ENCODE assay signal across 8 cellular contexts in the genomic region with DNA sequence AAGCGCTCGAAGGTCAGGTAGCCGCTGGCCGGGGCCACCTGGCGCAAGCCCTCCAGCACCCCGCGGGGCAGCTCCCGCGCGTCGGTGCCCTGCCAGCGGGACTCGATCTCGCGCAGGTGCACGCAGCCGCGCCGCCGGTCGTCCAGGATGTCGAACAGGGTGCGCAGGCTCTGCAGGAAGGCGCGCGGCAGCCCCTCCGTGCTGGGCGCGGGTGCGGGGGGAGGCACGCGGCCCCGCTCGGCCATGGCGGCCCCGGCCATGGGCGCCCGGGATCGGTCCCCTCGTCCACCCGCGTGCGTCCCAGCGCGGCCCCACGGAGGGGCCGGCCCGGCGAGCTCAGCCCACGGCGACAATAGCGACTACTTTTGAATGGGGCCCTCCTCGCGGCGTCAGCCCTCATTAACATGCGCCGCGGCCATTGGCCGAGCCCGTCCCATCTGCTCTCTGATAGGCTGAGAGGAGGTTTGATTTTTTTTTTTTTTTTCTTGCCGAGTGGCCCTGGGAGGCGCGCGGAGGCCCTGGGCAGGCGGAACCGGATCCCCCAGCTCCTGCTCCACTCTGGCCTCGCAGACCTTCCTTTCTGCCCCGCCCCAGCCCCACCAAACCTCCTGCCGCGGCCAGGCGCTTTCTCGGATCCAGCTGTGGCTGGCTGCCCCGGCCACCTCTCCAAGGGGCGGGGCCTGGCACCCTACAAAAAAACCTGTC. TPM values are rescaled to one million over a fixed set of nuclear protein-coding genes. Genes with fewer than 3 reads are reported as not detected.
A peak's percentile ranks its signal among the peaks of the same experiment; 100 is the strongest.
DNase-seq lines count a peak whose midpoint lies in the region; ATAC-seq and TF ChIP-seq lines count a peak whose summit lies in the region.

A gene with protein sequence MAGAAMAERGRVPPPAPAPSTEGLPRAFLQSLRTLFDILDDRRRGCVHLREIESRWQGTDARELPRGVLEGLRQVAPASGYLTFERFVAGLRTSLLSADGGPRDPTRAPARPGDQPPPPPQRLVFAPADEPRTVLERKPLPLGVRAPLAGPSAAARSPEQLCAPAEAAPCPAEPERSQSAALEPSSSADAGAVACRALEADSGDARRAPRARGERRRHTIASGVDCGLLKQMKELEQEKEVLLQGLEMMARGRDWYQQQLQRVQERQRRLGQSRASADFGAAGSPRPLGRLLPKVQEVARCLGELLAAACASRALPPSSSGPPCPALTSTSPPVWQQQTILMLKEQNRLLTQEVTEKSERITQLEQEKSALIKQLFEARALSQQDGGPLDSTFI (minus strand): TSS at position 357 of the 705 bp plus-strand sequence. CDS start 97 bp downstream, at position 260.

- peaks cover 18% of the 10 kb centered on the region for H3K36me3 Mint-ChIP-seq in Caco-2 (ENCODE audit: insufficient read depth, unreplicated experiment)

- BruUV-seq in Caco-2 (replicated peaks; lab: Mats Ljungman, UMichigan) = no TSS peak

- no peak for TF ChIP-seq RAD21 in Ishikawa (IDR thresholded peaks at IDR 0.05; ENCODE audit: low read depth)

- H3K9me3 Mint-ChIP-seq in Caco-2 (ENCODE audit: unreplicated experiment) = no peaks in the 10 kb centered on the region

- 0 out of 2 replicates have a peak, but pooled peaks have one; percentile 36 for TF ChIP-seq EP300 in Ishikawa (IDR thresholded peaks at IDR 0.05; ENCODE audit: borderline replicate concordance)

- H3K36me3 ChIP-seq in Caco-2 (ENCODE audit: control insufficient read depth, insufficient read depth, low read length) = 0 out of 2 replicates have a peak, but pooled peaks cover 2% of the 10 kb centered on the region
- no peaks in the 10 kb centered on the region for H3K36me3 ChIP-seq in mucosa of descending colon (ENCODE audit: low read depth)

- H3K27me3 ChIP-seq in Caco-2 (replicated peaks; ENCODE audit: control insufficient read depth, insufficient read depth, low read length) = no peaks in the 10 kb centered on the region

- intact Hi-C loops in Caco-2 (cut with micrococcal nuclease; ENCODE audit: unreplicated experiment) (loop anchor here (1.0 kb wide), 2 partner anchors 16 to 24 kb away; a partner anchor contains a TSS), mucosa of descending colon (cut with DNase I, micrococcal nuclease) (no loop called here)

- peaks cover 18% of the 10 kb centered on the region for H3K4me1 Mint-ChIP-seq in Caco-2 (ENCODE audit: low read depth, unreplicated experiment)

- DNase-seq in Caco-2 (peak; percentile 95), OCI-M1 (lab: John Stamatoyannopoulos, UW) (peak; percentile 95), epithelial cell of esophagus (ENCODE audit: low read depth) (peak; percentile 90), mucosa of descending colon (peak; percentile 87 to 94 (median 89))
- peak; percentile 88 for DNase-seq in activated CD8-positive, alpha-beta memory T cell treated with anti-CD3 and anti-CD28 coated beads, Interleukin-2, amount 50 U/mL, for 48 hours
- peak; percentile 43 to 69 for DNase-seq in stimulated activated CD8-positive, alpha-beta memory T cell treated with anti-CD3 and anti-CD28 coated beads, Interleukin-4, amount 100 ng/mL, for 4 hours (ENCODE audit: low read depth in 2 of 2, low spot score in 1 of 2)

- H3K4me3 Mint-ChIP-seq in Caco-2 (ENCODE audit: unreplicated experiment) = peak within 1 kb of the TSS; percentile 68

- peaks cover 33% of the 10 kb centered on the region for H3K4me1 ChIP-seq in Caco-2
- H3K4me1 ChIP-seq in mucosa of descending colon (ENCODE audit: low read depth) = peaks cover 31% of the 10 kb centered on the region

- POLR2A ChIA-PET in Caco-2 (lab: Charles Lee) = interaction anchor here (0.5 to 1.9 kb wide), 11 partner anchors 16 to 312 kb away, joined by 3 to 24 read pairs (median 4); a partner anchor contains a TSS

- ATAC-seq in GM21515 (IDR thresholded peaks at IDR 0.05; ENCODE audit: unreplicated experiment) (peak; percentile 57), mucosa of descending colon (peak; percentile 89)

- TF ChIP-seq CTCF in Caco-2 (IDR thresholded peaks at IDR 0.05; ENCODE audit: insufficient read depth in 1 of 2, low read depth in 1 of 2, low read length in 1 of 2, severe bottlenecking in 1 of 2, unreplicated experiment in 1 of 2) (no peak), epithelial cell of esophagus (IDR thresholded peaks at IDR 0.05; ENCODE audit: insufficient read depth, low read depth, low read length, missing control alignments) (no peak), mucosa of descending colon (IDR thresholded peaks at IDR 0.05) (no peak)

- H3K27ac Mint-ChIP-seq in Caco-2 (ENCODE audit: unreplicated experiment) = peak within 1 kb of the TSS; percentile 85

- H3K4me3 ChIP-seq in Caco-2 (ENCODE audit: low read depth, low read length) (peak within 1 kb of the TSS; percentile 80), epithelial cell of esophagus (ENCODE audit: low read length) (peak within 1 kb of the TSS; percentile 40), mucosa of descending colon (peak within 1 kb of the TSS; percentile 14)

- no peaks in the 10 kb centered on the region for H3K9me3 ChIP-seq in Caco-2
- no peaks in the 10 kb centered on the region for H3K9me3 ChIP-seq in mucosa of descending colon

- H3K27me3 Mint-ChIP-seq in Caco-2 (ENCODE audit: insufficient read depth, unreplicated experiment) = no peaks in the 10 kb centered on the region

- CTCF ChIA-PET in Caco-2 (lab: Charles Lee) = interaction anchor here (0.6 to 5.2 kb wide), 23 partner anchors 10 to 708 kb away, joined by 3 to 42 read pairs (median 6); a partner anchor contains a TSS

TF ChIP-seq in Ishikawa, 13 proteins besides CTCF, POLR2A, EP300 and RAD21:
- TF ChIP-seq FOXM1 (IDR thresholded peaks at IDR 0.05; ENCODE audit: borderline replicate concordance, low read depth) = peak; percentile 64; the same call in 1 of the 2 replicates
- TF ChIP-seq, protein P1, sequence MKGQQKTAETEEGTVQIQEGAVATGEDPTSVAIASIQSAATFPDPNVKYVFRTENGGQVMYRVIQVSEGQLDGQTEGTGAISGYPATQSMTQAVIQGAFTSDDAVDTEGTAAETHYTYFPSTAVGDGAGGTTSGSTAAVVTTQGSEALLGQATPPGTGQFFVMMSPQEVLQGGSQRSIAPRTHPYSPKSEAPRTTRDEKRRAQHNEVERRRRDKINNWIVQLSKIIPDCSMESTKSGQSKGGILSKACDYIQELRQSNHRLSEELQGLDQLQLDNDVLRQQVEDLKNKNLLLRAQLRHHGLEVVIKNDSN (IDR thresholded peaks at IDR 0.05) = no peak; the same call in 1 of the 2 replicates
- TF ChIP-seq CREB1 (IDR thresholded peaks at IDR 0.05; ENCODE audit: low read depth) = 0 out of 2 replicates have a peak, but pooled peaks have one; percentile 37
- TF ChIP-seq ZBTB7A (IDR thresholded peaks at IDR 0.05; ENCODE audit: low read depth) = no peak
- no peak for TF ChIP-seq TAF1 (IDR thresholded peaks at IDR 0.05; ENCODE audit: low read depth)
- peak; percentile 11; the same call in 1 of the 2 replicates for TF ChIP-seq TEAD4 (IDR thresholded peaks at IDR 0.05)
- peak; percentile 48; the same call in 1 of the 2 replicates for TF ChIP-seq YY1 (IDR thresholded peaks at IDR 0.05; ENCODE audit: low read depth)
- peak; percentile 74 for TF ChIP-seq TCF12 (IDR thresholded peaks at IDR 0.05; ENCODE audit: low read depth)
- TF ChIP-seq, protein P2, sequence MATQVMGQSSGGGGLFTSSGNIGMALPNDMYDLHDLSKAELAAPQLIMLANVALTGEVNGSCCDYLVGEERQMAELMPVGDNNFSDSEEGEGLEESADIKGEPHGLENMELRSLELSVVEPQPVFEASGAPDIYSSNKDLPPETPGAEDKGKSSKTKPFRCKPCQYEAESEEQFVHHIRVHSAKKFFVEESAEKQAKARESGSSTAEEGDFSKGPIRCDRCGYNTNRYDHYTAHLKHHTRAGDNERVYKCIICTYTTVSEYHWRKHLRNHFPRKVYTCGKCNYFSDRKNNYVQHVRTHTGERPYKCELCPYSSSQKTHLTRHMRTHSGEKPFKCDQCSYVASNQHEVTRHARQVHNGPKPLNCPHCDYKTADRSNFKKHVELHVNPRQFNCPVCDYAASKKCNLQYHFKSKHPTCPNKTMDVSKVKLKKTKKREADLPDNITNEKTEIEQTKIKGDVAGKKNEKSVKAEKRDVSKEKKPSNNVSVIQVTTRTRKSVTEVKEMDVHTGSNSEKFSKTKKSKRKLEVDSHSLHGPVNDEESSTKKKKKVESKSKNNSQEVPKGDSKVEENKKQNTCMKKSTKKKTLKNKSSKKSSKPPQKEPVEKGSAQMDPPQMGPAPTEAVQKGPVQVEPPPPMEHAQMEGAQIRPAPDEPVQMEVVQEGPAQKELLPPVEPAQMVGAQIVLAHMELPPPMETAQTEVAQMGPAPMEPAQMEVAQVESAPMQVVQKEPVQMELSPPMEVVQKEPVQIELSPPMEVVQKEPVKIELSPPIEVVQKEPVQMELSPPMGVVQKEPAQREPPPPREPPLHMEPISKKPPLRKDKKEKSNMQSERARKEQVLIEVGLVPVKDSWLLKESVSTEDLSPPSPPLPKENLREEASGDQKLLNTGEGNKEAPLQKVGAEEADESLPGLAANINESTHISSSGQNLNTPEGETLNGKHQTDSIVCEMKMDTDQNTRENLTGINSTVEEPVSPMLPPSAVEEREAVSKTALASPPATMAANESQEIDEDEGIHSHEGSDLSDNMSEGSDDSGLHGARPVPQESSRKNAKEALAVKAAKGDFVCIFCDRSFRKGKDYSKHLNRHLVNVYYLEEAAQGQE (IDR thresholded peaks at IDR 0.05; ENCODE audit: low read depth) = no peak
- TF ChIP-seq CEBPB (IDR thresholded peaks at IDR 0.05) = no peak
- TF ChIP-seq, protein P3, sequence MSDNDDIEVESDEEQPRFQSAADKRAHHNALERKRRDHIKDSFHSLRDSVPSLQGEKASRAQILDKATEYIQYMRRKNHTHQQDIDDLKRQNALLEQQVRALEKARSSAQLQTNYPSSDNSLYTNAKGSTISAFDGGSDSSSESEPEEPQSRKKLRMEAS (IDR thresholded peaks at IDR 0.05) = peak; percentile 75
- no peak; the same call in 1 of the 2 replicates for TF ChIP-seq NFIC (IDR thresholded peaks at IDR 0.05)
- TF ChIP-seq EGR1 (IDR thresholded peaks at IDR 0.05) = no peak

RNA-seq across cellular contexts. Expression of the gene that starts here (rescaled TPM):
- total RNA-seq in Caco-2 (2022) (53.3 and 57.5 TPM in 2 replicates), mucosa of descending colon (10 to 100 TPM in 1 of 3 donors, 1 to 10 TPM in 2; 2.7 to 11.2 (median 6.0) TPM)

Comparison
In these comparisons a context has a peak if more than half of its experiments do, and no peak if none do; other contexts are left out.
1. Peak in every context shown above with its lines: DNase-seq, ATAC-seq and H3K4me3 ChIP-seq.
2. H3K4me3 ChIP-seq: peak in every context shown above with its lines; median percentile 80 in Caco-2; 40 in epithelial cell of esophagus; 14 in mucosa of descending colon.